ENCODE assay signal across 28 cellular contexts in the genomic region with DNA sequence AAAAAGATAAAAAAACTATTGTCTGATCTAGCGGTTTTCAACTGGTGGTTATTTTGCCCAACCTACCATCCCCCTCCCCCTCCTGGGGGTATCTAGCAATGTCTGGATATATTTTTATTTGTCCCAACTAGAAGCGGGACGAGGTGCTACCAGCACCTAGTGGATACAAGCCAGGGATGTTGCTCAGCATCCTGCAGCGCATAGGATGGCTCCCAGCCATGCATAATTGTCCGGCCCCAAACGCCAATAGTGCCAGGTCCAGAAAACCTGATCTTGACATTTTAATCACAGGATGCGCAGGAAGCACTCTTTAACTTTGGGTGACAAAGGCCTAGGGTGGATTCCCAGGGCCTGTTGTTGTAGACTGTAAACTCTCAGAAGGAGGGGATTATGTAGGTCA.
"Had no signal": no experiment of that assay in that cellular context is flagged by ENCODE, and none has a peak within 500 bp of the region (broad histone marks: within the 10 kb centered on the region; RNA-seq: fewer than 3 reads in every experiment).

No MANE protein-coding gene starts in this region.

- H3K27ac ChIP-seq: stomach, suprapubic skin, testis, thoracic aorta, thyroid gland, tibial artery, tibial nerve, transverse colon, upper lobe of left lung, upper lobe of right lung, uterus, vagina had no signal

- DNase-seq: stimulated activated CD4-positive, alpha-beta T cell treated with anti-CD3 and anti-CD28 coated beads, Interleukin-2, amount 100 ng/mL, for 48 hours; stimulated activated CD4-positive, alpha-beta T cell treated with anti-CD3 and anti-CD28 coated beads, Interleukin-4, amount 100 ng/mL, for 1 hour; stimulated activated CD4-positive, alpha-beta T cell treated with anti-CD3 and anti-CD28 coated beads, Interleukin-4, amount 100 ng/mL, for 24 hours; stimulated activated CD4-positive, alpha-beta T cell treated with anti-CD3 and anti-CD28 coated beads, Interleukin-4, amount 100 ng/mL, for 4 hours; stimulated activated naive B cell treated with anti-CD40 and anti-IgM and Interleukin-4, amounts not matched to agents 10 μg/mL and 1 μg/mL and 100 μg/mL, for 72 hours; stimulated activated naive CD4-positive, alpha-beta T cell; stimulated activated naive CD4-positive, alpha-beta T cell treated with Interleukin-2 at 50 U/mL for 16 hours; stimulated activated naive CD8-positive, alpha-beta T cell treated with anti-CD3 and anti-CD28 coated beads, Interleukin-15, amount 100 ng/mL, for 72 hours; stimulated activated naive CD8-positive, alpha-beta T cell treated with anti-CD3 and anti-CD28 coated beads, Interleukin-15, Interleukin-2, amounts not matched to agents 100 U/mL and 50 U/mL, for 24 hours; stomach; substantia nigra; testis; thyroid gland; tibial artery; transverse colon; trophoblast cell; upper lobe of left lung; uterus had no signal

- H3K9me3 ChIP-seq: stomach, suprapubic skin, testis, thoracic aorta, thyroid gland, tibial artery, tibial nerve, transverse colon, upper lobe of left lung, upper lobe of right lung, uterus, vagina had no signal

- H3K27me3 Mint-ChIP-seq: stimulated activated memory B cell treated with anti-CD40 and anti-IgM and Interleukin-4, amounts not matched to agents 10 μg/mL and 1 μg/mL and 100 μg/mL, for 72 hours; stimulated activated naive B cell treated with anti-CD40 and anti-IgM and Interleukin-4, amounts not matched to agents 10 μg/mL and 1 μg/mL and 100 μg/mL, for 72 hours; stimulated activated naive CD8-positive, alpha-beta T cell treated with anti-CD3 and anti-CD28 coated beads, Interleukin-15, amount 100 ng/mL, for 72 hours; stimulated activated naive CD8-positive, alpha-beta T cell treated with anti-CD3 and anti-CD28 coated beads, Interleukin-15, Interleukin-2, amounts not matched to agents 100 ng/mL and 50 ng/mL, for 24 hours; type B pancreatic cell had no signal

- H3K4me3 Mint-ChIP-seq: stimulated activated effector memory CD8-positive, alpha-beta T cell treated with anti-CD3 and anti-CD28 coated beads, Interleukin-12 subunit alpha, Interleukin-12 subunit beta, amount 100 ng/mL, for 72 hours; stimulated activated memory B cell treated with anti-CD40 and anti-IgM and Interleukin-4, amounts not matched to agents 10 μg/mL and 1 μg/mL and 100 μg/mL, for 72 hours; stimulated activated naive B cell treated with anti-CD40 and anti-IgM and Interleukin-4, amounts not matched to agents 10 μg/mL and 1 μg/mL and 100 μg/mL, for 72 hours; stimulated activated naive CD8-positive, alpha-beta T cell treated with anti-CD3 and anti-CD28 coated beads, Interleukin-15, amount 100 ng/mL, for 72 hours; stimulated activated naive CD8-positive, alpha-beta T cell treated with anti-CD3 and anti-CD28 coated beads, Interleukin-15, Interleukin-2, amounts not matched to agents 100 ng/mL and 50 ng/mL, for 24 hours; type B pancreatic cell had no signal

- H3K27me3 ChIP-seq: suprapubic skin, testis, thyroid gland, tibial artery, tibial nerve, transverse colon, upper lobe of left lung, upper lobe of right lung, uterus, vagina had no signal

- H3K27ac Mint-ChIP-seq: stimulated activated effector memory CD8-positive, alpha-beta T cell treated with anti-CD3 and anti-CD28 coated beads, Interleukin-12 subunit alpha, Interleukin-12 subunit beta, amount 100 ng/mL, for 72 hours; stimulated activated memory B cell treated with anti-CD40 and anti-IgM and Interleukin-4, amounts not matched to agents 10 μg/mL and 1 μg/mL and 100 μg/mL, for 72 hours; stimulated activated naive B cell treated with anti-CD40 and anti-IgM and Interleukin-4, amounts not matched to agents 10 μg/mL and 1 μg/mL and 100 μg/mL, for 72 hours; stimulated activated naive CD8-positive, alpha-beta T cell treated with anti-CD3 and anti-CD28 coated beads, Interleukin-15, amount 100 ng/mL, for 72 hours; stimulated activated naive CD8-positive, alpha-beta T cell treated with anti-CD3 and anti-CD28 coated beads, Interleukin-15, Interleukin-2, amounts not matched to agents 100 ng/mL and 50 ng/mL, for 24 hours; type B pancreatic cell had no signal

- FAIRE-seq: urothelium cell line had no signal

- H3K4me1 ChIP-seq: stomach, suprapubic skin, testis, thyroid gland, tibial artery, tibial nerve, transverse colon, upper lobe of right lung, uterus, vagina had no signal

- H3K36me3 ChIP-seq: stomach, suprapubic skin, thoracic aorta, thyroid gland, tibial artery, tibial nerve, transverse colon, upper lobe of left lung, upper lobe of right lung, uterus, vagina had no signal

- H3K4me3 ChIP-seq: stomach, suprapubic skin, testis, thoracic aorta, thyroid gland, tibial artery, tibial nerve, transverse colon, upper lobe of left lung, upper lobe of right lung, uterus, vagina had no signal

- ATAC-seq: stimulated activated effector memory CD8-positive, alpha-beta T cell treated with anti-CD3 and anti-CD28 coated beads, Interleukin-12 subunit alpha, Interleukin-12 subunit beta, amount 100 ng/mL, for 72 hours; stimulated activated memory B cell treated with anti-CD40 and anti-IgM and Interleukin-4, amounts not matched to agents 10 μg/mL and 1 μg/mL and 100 μg/mL, for 72 hours; stimulated activated naive B cell treated with anti-CD40 and anti-IgM and Interleukin-4, amounts not matched to agents 10 μg/mL and 1 μg/mL and 100 μg/mL, for 72 hours; stimulated activated naive CD8-positive, alpha-beta T cell treated with anti-CD3 and anti-CD28 coated beads, Interleukin-15, amount 100 ng/mL, for 72 hours; stimulated activated naive CD8-positive, alpha-beta T cell treated with anti-CD3 and anti-CD28 coated beads, Interleukin-15, Interleukin-2, amounts not matched to agents 100 U/mL and 50 U/mL, for 24 hours; upper lobe of right lung had no signal

- H3K4me1 Mint-ChIP-seq: stimulated activated effector memory CD8-positive, alpha-beta T cell treated with anti-CD3 and anti-CD28 coated beads, Interleukin-12 subunit alpha, Interleukin-12 subunit beta, amount 100 ng/mL, for 72 hours; stimulated activated memory B cell treated with anti-CD40 and anti-IgM and Interleukin-4, amounts not matched to agents 10 μg/mL and 1 μg/mL and 100 μg/mL, for 72 hours; stimulated activated naive B cell treated with anti-CD40 and anti-IgM and Interleukin-4, amounts not matched to agents 10 μg/mL and 1 μg/mL and 100 μg/mL, for 72 hours; stimulated activated naive CD8-positive, alpha-beta T cell treated with anti-CD3 and anti-CD28 coated beads, Interleukin-15, amount 100 ng/mL, for 72 hours had no signal

- H3K36me3 Mint-ChIP-seq: stimulated activated effector memory CD8-positive, alpha-beta T cell treated with anti-CD3 and anti-CD28 coated beads, Interleukin-12 subunit alpha, Interleukin-12 subunit beta, amount 100 ng/mL, for 72 hours; stimulated activated memory B cell treated with anti-CD40 and anti-IgM and Interleukin-4, amounts not matched to agents 10 μg/mL and 1 μg/mL and 100 μg/mL, for 72 hours; stimulated activated naive B cell treated with anti-CD40 and anti-IgM and Interleukin-4, amounts not matched to agents 10 μg/mL and 1 μg/mL and 100 μg/mL, for 72 hours; type B pancreatic cell had no signal
